7 cellular contexts compared by ENCODE assay signal in genomic region chr2:75199428-75200011, GRCh38. TPM values are rescaled to one million over a fixed set of nuclear protein-coding genes. Genes with fewer than 3 reads are reported as not detected.
DNase-seq lines count a peak whose midpoint lies in the region; FAIRE-seq and TF ChIP-seq lines count a peak whose summit lies in the region.

TACR1 (minus strand) TSS chr2:75199520; CDS start chr2:75198934, 586 bp downstream.

- peaks cover 0 to 3% of the 10 kb centered on the region in 2 donors for H3K9me3 ChIP-seq in neuronal stem cell (replicated peaks in 1 of 2; ENCODE audit: control insufficient read depth in 2 of 2, insufficient read depth in 1 of 2, low read depth in 1 of 2, low read length in 2 of 2)
- no peaks in the 10 kb centered on the region for H3K9me3 ChIP-seq in thyroid gland

- no peaks in the 10 kb centered on the region for H3K9me3 Mint-ChIP-seq in activated T-helper 1 cell treated with anti-CD3 and anti-CD28 coated beads, Interleukin-12 subunit alpha, Interleukin-12 subunit beta, Interleukin-2, Interleukin-4 antibody, amounts not matched to agents 30 ng/mL and 10 ng/mL and 1 ng/mL, durations not matched to agents 14 hours and 24 hours and 36 hours

- H3K36me3 ChIP-seq in neuronal stem cell (replicated peaks in 1 of 2; ENCODE audit: control insufficient read depth in 2 of 2, insufficient read depth in 2 of 2, low read length in 2 of 2): no peaks in the 10 kb centered on the region
- no peaks in the 10 kb centered on the region for H3K36me3 ChIP-seq in thyroid gland

- no peak within 1 kb of the TSS for H3K14ac ChIP-seq in neuronal stem cell (ENCODE audit: low read length)

- POLR2A ChIA-PET in GM10248 (lab: Yijun Ruan, JAX): interaction anchor here (0.6 to 1.3 kb wide), 2 partner anchors 233 to 517 kb away, joined by 3 read pairs; no protein-coding TSS in a partner anchor

- no CpG with 5 or more reads among the region's 46 CpGs for WGBS in neuronal stem cell (ENCODE audit: extremely low coverage in 2 of 2, insufficient read length in 2 of 2, insufficient replicate concordance in 1 of 2), 2 donors
- 1 to 3% methylated on average over 36 to 38 of the region's 46 CpGs for WGBS in thyroid gland, 2 donors

- no peak for FAIRE-seq in H54 (lab: Jason Lieb, UNC)

- H3K27ac Mint-ChIP-seq in activated T-helper 1 cell treated with anti-CD3 and anti-CD28 coated beads, Interleukin-12 subunit alpha, Interleukin-12 subunit beta, Interleukin-2, Interleukin-4 antibody, amounts not matched to agents 30 ng/mL and 10 ng/mL and 1 ng/mL, durations not matched to agents 14 hours and 24 hours and 36 hours: no peak within 1 kb of the TSS

- H3K4ac ChIP-seq in neuronal stem cell (ENCODE audit: low read length): no peak within 1 kb of the TSS

- no peak for TF ChIP-seq POLR2A in H54 (IDR thresholded peaks at IDR 0.05; ENCODE audit: low read depth, low read length)
- no peak for TF ChIP-seq POLR2A in thyroid gland (IDR thresholded peaks at IDR 0.05)

- no peak within 1 kb of the TSS for H4K91ac ChIP-seq in neuronal stem cell (ENCODE audit: low read depth, low read length, poor library complexity)

- peak within 1 kb of the TSS; percentile 9 to 75 for H3K4me3 ChIP-seq in neuronal stem cell (ENCODE audit: low read length in 2 of 2)
- peak within 1 kb of the TSS in 1 of 3 donors; percentile 34 for H3K4me3 ChIP-seq in thyroid gland (replicated peaks in 1 of 3)

- peak within 1 kb of the TSS; percentile 96 for H3K4me2 ChIP-seq in neuronal stem cell (ENCODE audit: insufficient read depth, low read length, poor library complexity, severe bottlenecking)

- H4K8ac ChIP-seq in neuronal stem cell (ENCODE audit: low read depth, low read length): no peak within 1 kb of the TSS

- peaks cover 44% of the 10 kb centered on the region for H3K27me3 Mint-ChIP-seq in activated T-helper 1 cell treated with anti-CD3 and anti-CD28 coated beads, Interleukin-12 subunit alpha, Interleukin-12 subunit beta, Interleukin-2, Interleukin-4 antibody, amounts not matched to agents 30 ng/mL and 10 ng/mL and 1 ng/mL, durations not matched to agents 14 hours and 24 hours and 36 hours (ENCODE audit: insufficient read depth)

- H3K36me3 Mint-ChIP-seq in activated T-helper 1 cell treated with anti-CD3 and anti-CD28 coated beads, Interleukin-12 subunit alpha, Interleukin-12 subunit beta, Interleukin-2, Interleukin-4 antibody, amounts not matched to agents 30 ng/mL and 10 ng/mL and 1 ng/mL, durations not matched to agents 14 hours and 24 hours and 36 hours (ENCODE audit: low read depth): no peaks in the 10 kb centered on the region

- H3K27me3 ChIP-seq in neuronal stem cell (ENCODE audit: control insufficient read depth in 3 of 3, insufficient read depth in 3 of 3, low read depth in 1 of 3, low read length in 3 of 3): peaks cover 8 to 69% (median 42%) of the 10 kb centered on the region in 3 experiments
- H3K27me3 ChIP-seq in thyroid gland: no peaks in the 10 kb centered on the region

- H2BK15ac ChIP-seq in neuronal stem cell (ENCODE audit: low read length): no peak within 1 kb of the TSS

- H3K27ac ChIP-seq in neuronal stem cell (replicated peaks; ENCODE audit: low read length): no peak within 1 kb of the TSS
- H3K27ac ChIP-seq in thyroid gland: no peak within 1 kb of the TSS

- H3K18ac ChIP-seq in neuronal stem cell (ENCODE audit: low read length): peak within 1 kb of the TSS; percentile 42

- peak; percentile 76 for TF ChIP-seq CTCF in GM10248 (IDR thresholded peaks at IDR 0.05; ENCODE audit: control extremely low read depth, extremely low read depth, low read depth, missing control alignments)
- peak in 2 of 6 experiments; percentile 14 to 48 for TF ChIP-seq CTCF in thyroid gland (IDR thresholded peaks at IDR 0.05)

- CTCF ChIA-PET in GM10248 (lab: Yijun Ruan, JAX): interaction anchor here (0.7 to 2.6 kb wide), 43 partner anchors 8 to 441 kb away, joined by 3 to 22 read pairs (median 4); no protein-coding TSS in a partner anchor

- H3K9ac ChIP-seq in neuronal stem cell (ENCODE audit: low read depth, low read length, poor library complexity): peak within 1 kb of the TSS; percentile 54

- H3K4me1 Mint-ChIP-seq in activated T-helper 1 cell treated with anti-CD3 and anti-CD28 coated beads, Interleukin-12 subunit alpha, Interleukin-12 subunit beta, Interleukin-2, Interleukin-4 antibody, amounts not matched to agents 30 ng/mL and 10 ng/mL and 1 ng/mL, durations not matched to agents 14 hours and 24 hours and 36 hours (ENCODE audit: low read depth): no peaks in the 10 kb centered on the region

- H2BK12ac ChIP-seq in neuronal stem cell (ENCODE audit: low read length): no peak within 1 kb of the TSS

- H3K23ac ChIP-seq in neuronal stem cell (ENCODE audit: low read depth, low read length, poor library complexity): peak within 1 kb of the TSS; percentile 86

- peak within 1 kb of the TSS; percentile 30 for H3K4me3 Mint-ChIP-seq in activated T-helper 1 cell treated with anti-CD3 and anti-CD28 coated beads, Interleukin-12 subunit alpha, Interleukin-12 subunit beta, Interleukin-2, Interleukin-4 antibody, amounts not matched to agents 30 ng/mL and 10 ng/mL and 1 ng/mL, durations not matched to agents 14 hours and 24 hours and 36 hours

- no peak within 1 kb of the TSS for H2BK120ac ChIP-seq in neuronal stem cell (ENCODE audit: low read depth, low read length)

- H2AFZ ChIP-seq in neuronal stem cell (ENCODE audit: low read length): peak within 1 kb of the TSS; percentile 58

- no peak within 1 kb of the TSS for H2BK5ac ChIP-seq in neuronal stem cell (ENCODE audit: low read length)

- no peak within 1 kb of the TSS for H2AK5ac ChIP-seq in neuronal stem cell (ENCODE audit: low read depth, low read length)

- DNase-seq in GM10248 (ENCODE audit: extremely low spot score) (peak; percentile 64), H54 (ENCODE audit: insufficient read length, low spot score) (peak; percentile 61), NCI-H2196 treated with DMSO at 0.1 percent for 48 hours (lab: John Stamatoyannopoulos, UW; ENCODE audit: unreplicated experiment) (peak; percentile 2), fibroblast of the conjunctiva (ENCODE audit: low read depth) (peak; percentile 50), neuronal stem cell (ENCODE audit: low spot score) (peak; percentile 48), thyroid gland (peak; percentile 50 to 61)
- DNase-seq in activated T-helper 1 cell treated with anti-CD3 and anti-CD28 coated beads, Interleukin-12 subunit alpha, Interleukin-12 subunit beta, Interleukin-2, Interleukin-4 antibody, amounts not matched to agents 30 ng/mL and 10 ng/mL and 1 ng/mL, durations not matched to agents 14 hours and 24 hours and 36 hours (ENCODE audit: low spot score): peak; percentile 24

- H3K79me1 ChIP-seq in neuronal stem cell (ENCODE audit: low read depth, low read length): no peaks in the 10 kb centered on the region

- peaks cover 0 to 12% of the 10 kb centered on the region in 2 donors for H3K4me1 ChIP-seq in neuronal stem cell (ENCODE audit: control insufficient read depth in 2 of 2, insufficient read depth in 1 of 2, low read depth in 1 of 2, low read length in 2 of 2)
- peaks cover 11 to 20% of the 10 kb centered on the region in 2 donors for H3K4me1 ChIP-seq in thyroid gland

- intact Hi-C loops in activated T-helper 1 cell treated with anti-CD3 and anti-CD28 coated beads, Interleukin-12 subunit alpha, Interleukin-12 subunit beta, Interleukin-2, Interleukin-4 antibody, amounts not matched to agents 30 ng/mL and 10 ng/mL and 1 ng/mL, durations not matched to agents 14 hours and 24 hours and 36 hours (cut with micrococcal nuclease): no loop called here
- intact Hi-C loops in thyroid gland (cut with DNase I): no loop called here

RNA-seq across cellular contexts. Expression of gene TACR1, which starts in this region (rescaled TPM):
- total RNA-seq in activated T-helper 1 cell treated with anti-CD3 and anti-CD28 coated beads, Interleukin-12 subunit alpha, Interleukin-12 subunit beta, Interleukin-2, Interleukin-4 antibody, amounts not matched to agents 30 ng/mL and 10 ng/mL and 1 ng/mL, durations not matched to agents 14 hours and 24 hours and 36 hours: not detected in 2 replicates
- polyA plus RNA-seq in neuronal stem cell (2013, experiment 1 of 2): not detected
- polyA plus RNA-seq in neuronal stem cell (2013, experiment 2 of 2): not detected
- 1 to 10 TPM in 1 of 4 donors, under 1 TPM in 3; 0.24 to 2.7 (median 0.63) TPM for total RNA-seq in thyroid gland

Comparison
In these comparisons a context has a peak if more than half of its experiments do, and no peak if none do; other contexts are left out.
1. Peak in DNase-seq in activated T-helper 1 cell treated with anti-CD3 and anti-CD28 coated beads, Interleukin-12 subunit alpha, Interleukin-12 subunit beta, Interleukin-2, Interleukin-4 antibody, amounts not matched to agents 30 ng/mL and 10 ng/mL and 1 ng/mL, durations not matched to agents 14 hours and 24 hours and 36 hours; RNA of the gene not detected or under 1 TPM.
2. DNase-seq: peak in every context shown above with its lines; median percentile 64 in GM10248; 61 in H54; 56 in thyroid gland; 50 in fibroblast of the conjunctiva; 48 in neuronal stem cell; 24 in activated T-helper 1 cell treated with anti-CD3 and anti-CD28 coated beads, Interleukin-12 subunit alpha, Interleukin-12 subunit beta, Interleukin-2, Interleukin-4 antibody, amounts not matched to agents 30 ng/mL and 10 ng/mL and 1 ng/mL, durations not matched to agents 14 hours and 24 hours and 36 hours; 2 in NCI-H2196 treated with DMSO at 0.1 percent for 48 hours.